Comparison of ENCODE assay signal across 8 cellular contexts in genomic region chr1:156295391-156295947, GRCh38. TPM values are rescaled to one million over a fixed set of nuclear protein-coding genes. Genes with fewer than 3 reads are reported as not detected.
DNase-seq lines count a peak whose midpoint lies in the region; ATAC-seq, FAIRE-seq and TF ChIP-seq lines count a peak whose summit lies in the region.

GLMP (minus strand) TSS chr1:156295679; CDS start chr1:156295645, 34 bp downstream.

- H2BK120ac ChIP-seq in neuronal stem cell (ENCODE audit: low read depth, low read length), result no peak within 1 kb of the TSS

- TF ChIP-seq RAD21 in Ishikawa (IDR thresholded peaks at IDR 0.05; ENCODE audit: low read depth), result no peak

- peak within 1 kb of the TSS; percentile 98 for H2AFZ ChIP-seq in neuronal stem cell (ENCODE audit: low read length)

- peaks cover 10% of the 10 kb centered on the region for H3K4me1 Mint-ChIP-seq in activated naive CD8-positive, alpha-beta T cell treated with anti-CD3 and anti-CD28 coated beads, Interleukin-2, amount 10 ng/mL, durations not matched to agents 7 days and 5 days

- H2BK5ac ChIP-seq in neuronal stem cell (ENCODE audit: low read length), result no peak within 1 kb of the TSS

- peak within 1 kb of the TSS; percentile 95 for H3K9ac ChIP-seq in ES-I3 (ENCODE audit: low read depth, low read length)
- H3K9ac ChIP-seq in SK-N-MC (ENCODE audit: insufficient read length), result peak within 1 kb of the TSS; percentile 74
- peak within 1 kb of the TSS; percentile 32 for H3K9ac ChIP-seq in neuronal stem cell (ENCODE audit: low read depth, low read length, poor library complexity)

- H3K9me3 ChIP-seq in ES-I3 (ENCODE audit: control insufficient read depth, insufficient read depth, low read length) (no peaks in the 10 kb centered on the region), SK-N-MC (ENCODE audit: low read depth, low read length) (no peaks in the 10 kb centered on the region), neuronal stem cell (replicated peaks in 1 of 2; ENCODE audit: control insufficient read depth in 2 of 2, insufficient read depth in 1 of 2, low read depth in 1 of 2, low read length in 2 of 2) (no peaks in the 10 kb centered on the region), testis (no peaks in the 10 kb centered on the region)

- no peaks in the 10 kb centered on the region for H3K9me3 Mint-ChIP-seq in activated naive CD8-positive, alpha-beta T cell treated with anti-CD3 and anti-CD28 coated beads, Interleukin-2, amount 10 ng/mL, durations not matched to agents 7 days and 5 days

- no peak within 1 kb of the TSS for H3K14ac ChIP-seq in neuronal stem cell (ENCODE audit: low read length)

- peak within 1 kb of the TSS; percentile 88 for H3K4me2 ChIP-seq in neuronal stem cell (ENCODE audit: insufficient read depth, low read length, poor library complexity, severe bottlenecking)

- peaks cover 5% of the 10 kb centered on the region for H3K79me1 ChIP-seq in neuronal stem cell (ENCODE audit: low read depth, low read length)

- POLR2A ChIA-PET in activated naive CD8-positive, alpha-beta T cell treated with anti-CD3 and anti-CD28 coated beads, Interleukin-2, amount 10 ng/mL, durations not matched to agents 7 days and 5 days (lab: Charles Lee), result interaction anchor here (0.9 to 3.2 kb wide), 2 partner anchors 12 to 42 kb away, joined by 4 to 22 read pairs; partner anchors contain the start of genes CCT3, SMG5 and TMEM79

- H3K36me3 Mint-ChIP-seq in activated naive CD8-positive, alpha-beta T cell treated with anti-CD3 and anti-CD28 coated beads, Interleukin-2, amount 10 ng/mL, durations not matched to agents 7 days and 5 days, result no peaks in the 10 kb centered on the region

- H3K18ac ChIP-seq in neuronal stem cell (ENCODE audit: low read length), result peak within 1 kb of the TSS; percentile 50

- WGBS in neuronal stem cell (ENCODE audit: extremely low coverage in 2 of 2, insufficient read length in 2 of 2, insufficient replicate concordance in 1 of 2), 2 donors, result no CpG with 5 or more reads among the region's 17 CpGs
- 14 to 25% methylated on average over 17 of the region's 17 CpGs for WGBS in testis, 2 donors

- H3K4me1 ChIP-seq in ES-I3 (ENCODE audit: insufficient read depth, low read length) (0 out of 2 replicates have a peak, but pooled peaks cover 4% of the 10 kb centered on the region), neuronal stem cell (ENCODE audit: control insufficient read depth in 2 of 2, insufficient read depth in 1 of 2, low read depth in 1 of 2, low read length in 2 of 2) (peaks cover 2 to 10% of the 10 kb centered on the region in 2 donors), testis (peaks cover 4% of the 10 kb centered on the region)

- H3K23ac ChIP-seq in neuronal stem cell (ENCODE audit: low read depth, low read length, poor library complexity), result no peak within 1 kb of the TSS

- H3K4me3 ChIP-seq in SK-N-MC, result peak within 1 kb of the TSS; percentile 82
- H3K4me3 ChIP-seq in neuronal stem cell (ENCODE audit: low read length in 2 of 2), result peak within 1 kb of the TSS; percentile 56 to 76
- H3K4me3 ChIP-seq in testis, result peak within 1 kb of the TSS; percentile 64 to 70

- no peak within 1 kb of the TSS for H3K4ac ChIP-seq in neuronal stem cell (ENCODE audit: low read length)

- H3K27ac ChIP-seq in SK-N-MC (peak within 1 kb of the TSS; percentile 87), neuronal stem cell (replicated peaks; ENCODE audit: low read length) (no peak within 1 kb of the TSS), testis (peak within 1 kb of the TSS; percentile 7 to 51)

- H2AK5ac ChIP-seq in neuronal stem cell (ENCODE audit: low read depth, low read length), result peak within 1 kb of the TSS; percentile 78

- no peak for TF ChIP-seq POLR2A in testis (IDR thresholded peaks at IDR 0.05)

- no peak for TF ChIP-seq EP300 in Ishikawa (IDR thresholded peaks at IDR 0.05; ENCODE audit: borderline replicate concordance)

- intact Hi-C loops in testis (cut with DNase I; ENCODE audit: low total_unique reads), result no loop called here

- H2BK15ac ChIP-seq in neuronal stem cell (ENCODE audit: low read length), result no peak within 1 kb of the TSS

- H2BK12ac ChIP-seq in neuronal stem cell (ENCODE audit: low read length), result no peak within 1 kb of the TSS

- no peak for TF ChIP-seq CTCF in testis (IDR thresholded peaks at IDR 0.05)

- peak within 1 kb of the TSS; percentile 93 for H3K4me3 Mint-ChIP-seq in activated naive CD8-positive, alpha-beta T cell treated with anti-CD3 and anti-CD28 coated beads, Interleukin-2, amount 10 ng/mL, durations not matched to agents 7 days and 5 days

- FAIRE-seq in RCC 7860 (lab: Jason Lieb, UNC), result no peak

- ATAC-seq in activated naive CD8-positive, alpha-beta T cell treated with anti-CD3 and anti-CD28 coated beads, Interleukin-2, amount 10 ng/mL, durations not matched to agents 7 days and 5 days (ENCODE audit: low read depth), result peak; percentile 82

- H3K27me3 ChIP-seq in neuronal stem cell (ENCODE audit: control insufficient read depth in 3 of 3, insufficient read depth in 3 of 3, low read depth in 1 of 3, low read length in 3 of 3) (no peaks in the 10 kb centered on the region), testis (no peaks in the 10 kb centered on the region)

- no peak within 1 kb of the TSS for H4K8ac ChIP-seq in neuronal stem cell (ENCODE audit: low read depth, low read length)

- peak within 1 kb of the TSS; percentile 86 for H3K27ac Mint-ChIP-seq in activated naive CD8-positive, alpha-beta T cell treated with anti-CD3 and anti-CD28 coated beads, Interleukin-2, amount 10 ng/mL, durations not matched to agents 7 days and 5 days

- H3K36me3 ChIP-seq in ES-I3 (ENCODE audit: insufficient read depth, low read length) (no peaks in the 10 kb centered on the region; the same call in 1 of the 2 replicates), SK-N-MC (ENCODE audit: insufficient read depth, low read length) (no peaks in the 10 kb centered on the region; the same call in 1 of the 2 replicates), neuronal stem cell (replicated peaks in 1 of 2; ENCODE audit: control insufficient read depth in 2 of 2, insufficient read depth in 2 of 2, low read length in 2 of 2) (peaks cover 0 to 2% of the 10 kb centered on the region in 2 donors), testis (ENCODE audit: low read depth, missing control alignments) (no peaks in the 10 kb centered on the region)

- H4K91ac ChIP-seq in neuronal stem cell (ENCODE audit: low read depth, low read length, poor library complexity), result peak within 1 kb of the TSS; percentile 3

- DNase-seq in SK-N-MC (ENCODE audit: low read depth, low spot score), result peak; percentile 53
- peak; percentile 68 for DNase-seq in activated naive CD8-positive, alpha-beta T cell treated with anti-CD3 and anti-CD28 coated beads, Interleukin-2, amount 10 ng/mL, durations not matched to agents 7 days and 5 days
- DNase-seq in glomerular visceral epithelial cell (ENCODE audit: extremely low spot score), result peak; percentile 47
- no peak for DNase-seq in neuronal stem cell (ENCODE audit: low spot score)
- DNase-seq in testis, result peak; percentile 82
- DNase-seq in RCC 7860 (ENCODE audit: low spot score), result no peak

- no peaks in the 10 kb centered on the region for H3K27me3 Mint-ChIP-seq in activated naive CD8-positive, alpha-beta T cell treated with anti-CD3 and anti-CD28 coated beads, Interleukin-2, amount 10 ng/mL, durations not matched to agents 7 days and 5 days

TF ChIP-seq in Ishikawa, 13 proteins besides CTCF, POLR2A, EP300 and RAD21 (continues in another document):
- no peak for TF ChIP-seq CEBPB (IDR thresholded peaks at IDR 0.05)
- TF ChIP-seq TCF12 (IDR thresholded peaks at IDR 0.05; ENCODE audit: low read depth), result no peak
- TF ChIP-seq YY1 (IDR thresholded peaks at IDR 0.05; ENCODE audit: low read depth), result no peak
- no peak for TF ChIP-seq MAX (IDR thresholded peaks at IDR 0.05)
- 0 out of 2 replicates have a peak, but pooled peaks have one; percentile 18 for TF ChIP-seq TEAD4 (IDR thresholded peaks at IDR 0.05)
- TF ChIP-seq FOXM1 (IDR thresholded peaks at IDR 0.05; ENCODE audit: borderline replicate concordance, low read depth), result no peak
- TF ChIP-seq USF1 (IDR thresholded peaks at IDR 0.05), result peak; percentile 98
- TF ChIP-seq EGR1 (IDR thresholded peaks at IDR 0.05), result no peak

RNA-seq across cellular contexts. Expression of gene GLMP, which starts in this region (rescaled TPM):
- 10 to 100 TPM; 27.5 to 27.8 TPM for total RNA-seq in activated naive CD8-positive, alpha-beta T cell treated with anti-CD3 and anti-CD28 coated beads, Interleukin-2, amount 10 ng/mL, durations not matched to agents 7 days and 5 days
- polyA plus RNA-seq in neuronal stem cell (2013, experiment 1 of 2), result 40.3 TPM
- polyA plus RNA-seq in neuronal stem cell (2013, experiment 2 of 2), result 39.2 TPM
- total RNA-seq in testis, result 10 to 100 TPM; 31.8 to 45.7 TPM
- 26.1 TPM for polyA plus RNA-seq in testis (ENCODE audit: insufficient read depth, low read depth, low replicate concordance)

Comparison
In these comparisons a context has a peak if more than half of its experiments do, and no peak if none do; other contexts are left out.
1. H3K9ac ChIP-seq: peak in every context shown above with its lines; median percentile 95 in ES-I3; 74 in SK-N-MC; 32 in neuronal stem cell.
2. DNase-seq: peak in SK-N-MC (single experiment), activated naive CD8-positive, alpha-beta T cell treated with anti-CD3 and anti-CD28 coated beads, Interleukin-2, amount 10 ng/mL, durations not matched to agents 7 days and 5 days (single experiment), glomerular visceral epithelial cell (single experiment) and testis (single experiment); none in neuronal stem cell (single experiment) and RCC 7860 (single experiment).
3. Peak in every context shown above with its lines, with median percentiles within 50 percentile points of each other: H3K4me3 ChIP-seq.